Comparison of ENCODE assay signal across 1 cellular context in genomic region chr14:77271113-77271710, GRCh38.
TF ChIP-seq lines count a peak whose summit lies in the region.

A gene with protein sequence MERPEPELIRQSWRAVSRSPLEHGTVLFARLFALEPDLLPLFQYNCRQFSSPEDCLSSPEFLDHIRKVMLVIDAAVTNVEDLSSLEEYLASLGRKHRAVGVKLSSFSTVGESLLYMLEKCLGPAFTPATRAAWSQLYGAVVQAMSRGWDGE (minus strand): TSS chr14:77271206. CDS start chr14:77270937, 269 bp downstream.

TF ChIP-seq in WTC11, 78 proteins besides CTCF, POLR2A, EP300 and RAD21 (continued from another document):
- TF ChIP-seq, protein P1, sequence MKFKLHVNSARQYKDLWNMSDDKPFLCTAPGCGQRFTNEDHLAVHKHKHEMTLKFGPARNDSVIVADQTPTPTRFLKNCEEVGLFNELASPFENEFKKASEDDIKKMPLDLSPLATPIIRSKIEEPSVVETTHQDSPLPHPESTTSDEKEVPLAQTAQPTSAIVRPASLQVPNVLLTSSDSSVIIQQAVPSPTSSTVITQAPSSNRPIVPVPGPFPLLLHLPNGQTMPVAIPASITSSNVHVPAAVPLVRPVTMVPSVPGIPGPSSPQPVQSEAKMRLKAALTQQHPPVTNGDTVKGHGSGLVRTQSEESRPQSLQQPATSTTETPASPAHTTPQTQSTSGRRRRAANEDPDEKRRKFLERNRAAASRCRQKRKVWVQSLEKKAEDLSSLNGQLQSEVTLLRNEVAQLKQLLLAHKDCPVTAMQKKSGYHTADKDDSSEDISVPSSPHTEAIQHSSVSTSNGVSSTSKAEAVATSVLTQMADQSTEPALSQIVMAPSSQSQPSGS (CRISPR knock-in tag; IDR thresholded peaks at IDR 0.05; ENCODE audit: borderline replicate concordance, low read depth) = no peak
- TF ChIP-seq ZNF232 (CRISPR knock-in tag; IDR thresholded peaks at IDR 0.05) = no peak
- no peak for TF ChIP-seq JAZF1 (CRISPR knock-in tag; IDR thresholded peaks at IDR 0.05)
- TF ChIP-seq, protein P2, sequence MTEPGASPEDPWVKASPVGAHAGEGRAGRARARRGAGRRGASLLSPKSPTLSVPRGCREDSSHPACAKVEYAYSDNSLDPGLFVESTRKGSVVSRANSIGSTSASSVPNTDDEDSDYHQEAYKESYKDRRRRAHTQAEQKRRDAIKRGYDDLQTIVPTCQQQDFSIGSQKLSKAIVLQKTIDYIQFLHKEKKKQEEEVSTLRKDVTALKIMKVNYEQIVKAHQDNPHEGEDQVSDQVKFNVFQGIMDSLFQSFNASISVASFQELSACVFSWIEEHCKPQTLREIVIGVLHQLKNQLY (CRISPR knock-in tag; IDR thresholded peaks at IDR 0.05) = no peak
- TF ChIP-seq E2F5 (CRISPR knock-in tag; IDR thresholded peaks at IDR 0.05) = 0 out of 2 replicates have a peak, but pooled peaks have one; percentile 46
- TF ChIP-seq NFYB (CRISPR knock-in tag; conservative IDR thresholded peaks at IDR 0.05; ENCODE audit: low read depth) = no peak
- TF ChIP-seq ZNF532 (CRISPR knock-in tag; IDR thresholded peaks at IDR 0.05; ENCODE audit: borderline replicate concordance) = 0 out of 2 replicates have a peak, but pooled peaks have one; percentile 33
- TF ChIP-seq, protein P3, sequence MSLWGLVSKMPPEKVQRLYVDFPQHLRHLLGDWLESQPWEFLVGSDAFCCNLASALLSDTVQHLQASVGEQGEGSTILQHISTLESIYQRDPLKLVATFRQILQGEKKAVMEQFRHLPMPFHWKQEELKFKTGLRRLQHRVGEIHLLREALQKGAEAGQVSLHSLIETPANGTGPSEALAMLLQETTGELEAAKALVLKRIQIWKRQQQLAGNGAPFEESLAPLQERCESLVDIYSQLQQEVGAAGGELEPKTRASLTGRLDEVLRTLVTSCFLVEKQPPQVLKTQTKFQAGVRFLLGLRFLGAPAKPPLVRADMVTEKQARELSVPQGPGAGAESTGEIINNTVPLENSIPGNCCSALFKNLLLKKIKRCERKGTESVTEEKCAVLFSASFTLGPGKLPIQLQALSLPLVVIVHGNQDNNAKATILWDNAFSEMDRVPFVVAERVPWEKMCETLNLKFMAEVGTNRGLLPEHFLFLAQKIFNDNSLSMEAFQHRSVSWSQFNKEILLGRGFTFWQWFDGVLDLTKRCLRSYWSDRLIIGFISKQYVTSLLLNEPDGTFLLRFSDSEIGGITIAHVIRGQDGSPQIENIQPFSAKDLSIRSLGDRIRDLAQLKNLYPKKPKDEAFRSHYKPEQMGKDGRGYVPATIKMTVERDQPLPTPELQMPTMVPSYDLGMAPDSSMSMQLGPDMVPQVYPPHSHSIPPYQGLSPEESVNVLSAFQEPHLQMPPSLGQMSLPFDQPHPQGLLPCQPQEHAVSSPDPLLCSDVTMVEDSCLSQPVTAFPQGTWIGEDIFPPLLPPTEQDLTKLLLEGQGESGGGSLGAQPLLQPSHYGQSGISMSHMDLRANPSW (CRISPR knock-in tag; conservative IDR thresholded peaks at IDR 0.05; ENCODE audit: low read depth) = no peak
- no peak for TF ChIP-seq ZNF317 (CRISPR knock-in tag; IDR thresholded peaks at IDR 0.05; ENCODE audit: borderline replicate concordance, low read depth)
- TF ChIP-seq ZSCAN18 (CRISPR knock-in tag; IDR thresholded peaks at IDR 0.05) = no peak
- TF ChIP-seq FOXK1 (CRISPR knock-in tag; IDR thresholded peaks at IDR 0.05) = no peak
